ENCODE assay signal across 12 cellular contexts in genomic region chr20:20690676-20691476, GRCh38. TPM values are rescaled to one million over a fixed set of nuclear protein-coding genes. Genes with fewer than 3 reads are reported as not detected.
A peak's percentile ranks its signal among the peaks of the same experiment; 100 is the strongest.
DNase-seq lines count a peak whose midpoint lies in the region; ATAC-seq, FAIRE-seq and TF ChIP-seq lines count a peak whose summit lies in the region.
"Had no signal": no experiment of that assay in that cellular context is flagged by ENCODE, and none has a peak within 500 bp of the region (broad histone marks: within the 10 kb centered on the region; RNA-seq: fewer than 3 reads in every experiment).

No MANE protein-coding gene starts in this region.

- H3F3A ChIP-seq in GM23248 (ENCODE audit: insufficient read depth): no peaks in the 10 kb centered on the region

- H3K36me3 ChIP-seq in K562 (ENCODE audit: control insufficient read depth, insufficient read depth, low read length) (no peaks in the 10 kb centered on the region), GM23248 (ENCODE audit: low read depth) (no peaks in the 10 kb centered on the region)

- 0% methylated on average over 7 of the region's 8 CpGs for WGBS in K562 (ENCODE audit: insufficient coverage, low coverage, missing lambda C conversion rate)
- WGBS in GM23248 (ENCODE audit: low coverage in 1 of 2, low lambda C conversion rate in 2 of 2, missing lambda C conversion rate in 2 of 2), 2 experiments: 85 to 90% methylated on average over 8 of the region's 8 CpGs

- POLR2A ChIA-PET in K562 (lab: Yijun Ruan, JAX) (no interaction called here), WTC11 (lab: Charles Lee) (no interaction called here)

- intact Hi-C loops in K562 (cut with micrococcal nuclease): no loop called here

- H3K4me1 Mint-ChIP-seq in WTC11: peaks cover 12% of the 10 kb centered on the region

- H3K9ac ChIP-seq in K562 (ENCODE audit: insufficient read depth in 1 of 2, low read depth in 2 of 2, low read length in 2 of 2) (no peak overlapping the region), GM23248 (no peak overlapping the region)

- H3K79me2 ChIP-seq in K562 (ENCODE audit: control insufficient read depth, insufficient read depth, low read length) (no peaks in the 10 kb centered on the region), GM23248 (ENCODE audit: insufficient read depth) (no peaks in the 10 kb centered on the region)

- CTCF ChIA-PET in K562 (lab: Yijun Ruan, JAX; ENCODE audit: low intra/inter-chr PET ratio) (no interaction called here), WTC11 (lab: Charles Lee) (interaction anchor here (0.6 kb wide), 2 partner anchors 530 to 1076 kb away, joined by 3 to 4 read pairs; no protein-coding TSS in a partner anchor)

- H3K4me1 ChIP-seq in K562 (replicated peaks in 1 of 2; ENCODE audit: control insufficient read depth in 2 of 2, insufficient read depth in 2 of 2, low read length in 2 of 2) (no peaks in the 10 kb centered on the region), GM23248 (ENCODE audit: insufficient read depth) (no peaks in the 10 kb centered on the region)

- H3K4me3 Mint-ChIP-seq in WTC11: no peak overlapping the region
- H3K4me3 Mint-ChIP-seq: activated T-helper 17 cell treated with anti-CD3 and anti-CD28 coated beads, Interleukin-2, amount 50 U/mL, for 72 hours had no signal

- no peak for TF ChIP-seq CTCF in K562 (IDR thresholded peaks at IDR 0.05 in 2 of 3, conservative IDR thresholded peaks at IDR 0.05 in 1 of 3; ENCODE audit: insufficient read depth in 2 of 3, low read depth in 1 of 3, low read length in 3 of 3)
- TF ChIP-seq CTCF in WTC11 (IDR thresholded peaks at IDR 0.05): no peak
- TF ChIP-seq CTCF in coronary artery (IDR thresholded peaks at IDR 0.05): no peak

- H3K27ac Mint-ChIP-seq in WTC11: no peak overlapping the region
- H3K27ac Mint-ChIP-seq: activated T-helper 17 cell treated with anti-CD3 and anti-CD28 coated beads, Interleukin-2, amount 50 U/mL, for 72 hours had no signal

- no peaks in the 10 kb centered on the region for H3K9me3 Mint-ChIP-seq in WTC11
- H3K9me3 Mint-ChIP-seq: activated T-helper 17 cell treated with anti-CD3 and anti-CD28 coated beads, Interleukin-2, amount 50 U/mL, for 72 hours had no signal

- no TSS peak for BruUV-seq in K562 (replicated peaks; lab: Mats Ljungman, UMichigan)

- no peaks in the 10 kb centered on the region for H4K20me1 ChIP-seq in K562 (replicated peaks; ENCODE audit: control insufficient read depth, insufficient read depth, low read length)
- no peaks in the 10 kb centered on the region for H4K20me1 ChIP-seq in GM23248 (ENCODE audit: insufficient read depth)

- TF ChIP-seq EP300 in K562 (IDR thresholded peaks at IDR 0.05; ENCODE audit: low read length): no peak

- TF ChIP-seq POLR2A in K562 (conservative IDR thresholded peaks at IDR 0.05): no peak

- H3K27me3 ChIP-seq in K562 (ENCODE audit: control insufficient read depth in 2 of 2, insufficient read depth in 2 of 2, low read length in 2 of 2): no peaks in the 10 kb centered on the region; a peak in 1 of 5 replicates
- H3K27me3 ChIP-seq in GM23248 (replicated peaks; ENCODE audit: insufficient read depth): no peaks in the 10 kb centered on the region

- in situ Hi-C loops in K562 (cut with MboI): no loop called here
- in situ Hi-C loops in GM23248 (cut with MboI): no loop called here

- H3K4me2 ChIP-seq in K562 (ENCODE audit: insufficient read depth, low read length): no peak overlapping the region
- no peak overlapping the region for H3K4me2 ChIP-seq in GM23248 (ENCODE audit: unreplicated experiment)

- FAIRE-seq in K562 (lab: Jason Lieb, UNC): no peak
- FAIRE-seq: islet of Langerhans had no signal

- DNase-seq in K562 (ENCODE audit: extremely low read depth in 1 of 4, low spot score in 3 of 4) (no peak), WTC11 (ENCODE audit: low spot score) (no peak), DMS79 treated with DMSO at 0.1 percent for 48 hours (lab: John Stamatoyannopoulos, UW) (no peak), coronary artery (ENCODE audit: low spot score) (no peak), GM23248 (no peak)
- DNase-seq: H7, NCI-H187 had no signal

- no peaks in the 10 kb centered on the region for H3K27me3 Mint-ChIP-seq in WTC11 (ENCODE audit: low read depth)
- H3K27me3 Mint-ChIP-seq: activated T-helper 17 cell treated with anti-CD3 and anti-CD28 coated beads, Interleukin-2, amount 50 U/mL, for 72 hours had no signal

- TF ChIP-seq RAD21 in K562 (CRISPR knock-in tag; conservative IDR thresholded peaks at IDR 0.05 in 1 of 2, IDR thresholded peaks at IDR 0.05 in 1 of 2): no peak

- no peaks in the 10 kb centered on the region for H3K9me2 ChIP-seq in GM23248 (ENCODE audit: insufficient read depth)

- no peaks in the 10 kb centered on the region for H3K36me3 Mint-ChIP-seq in WTC11

- H2AFZ ChIP-seq in K562 (ENCODE audit: low read depth, low read length) (no peak overlapping the region), GM23248 (no peak overlapping the region)

- ATAC-seq in GM18508 (IDR thresholded peaks at IDR 0.05; ENCODE audit: insufficient read depth, unreplicated experiment) (peak; percentile 70), GM21576 (IDR thresholded peaks at IDR 0.05; ENCODE audit: unreplicated experiment) (peak; percentile 68), HG03432 (IDR thresholded peaks at IDR 0.05; ENCODE audit: unreplicated experiment) (peak; percentile 88), K562 (no peak), WTC11 (no peak)
- ATAC-seq: activated T-helper 17 cell treated with anti-CD3 and anti-CD28 coated beads, Interleukin-2, amount 50 U/mL, for 72 hours had no signal

- H3K27ac ChIP-seq in K562 (ENCODE audit: extremely low read depth, low read depth, low read length) (no peak overlapping the region), coronary artery (no peak overlapping the region), GM23248 (no peak overlapping the region)

- no peaks in the 10 kb centered on the region for H3K9me1 ChIP-seq in K562 (ENCODE audit: control insufficient read depth, insufficient read depth, low read length)

- no peaks in the 10 kb centered on the region for H3K9me3 ChIP-seq in K562 (replicated peaks; ENCODE audit: control insufficient read depth, insufficient read depth, low read depth, low read length)
- H3K9me3 ChIP-seq in GM23248 (ENCODE audit: low read depth): no peaks in the 10 kb centered on the region

- H3K4me3 ChIP-seq in K562 (no peak overlapping the region), coronary artery (no peak overlapping the region), GM23248 (no peak overlapping the region)

TF ChIP-seq in K562, 482 proteins besides CTCF, POLR2A, EP300 and RAD21 (continues in another document):
- TF ChIP-seq NEUROD1 (IDR thresholded peaks at IDR 0.05; ENCODE audit: borderline replicate concordance, low read depth, low read length, partially characterized antibody) (no peak), GTF2B (IDR thresholded peaks at IDR 0.05; ENCODE audit: extremely low read depth, insufficient read length) (no peak), CEBPB (tag; IDR thresholded peaks at IDR 0.05) (peak; percentile 40), PYGO2 (tag; IDR thresholded peaks at IDR 0.05) (no peak), CREM (IDR thresholded peaks at IDR 0.05; ENCODE audit: low read depth) (no peak)

TF ChIP-seq in WTC11, 78 proteins besides CTCF, POLR2A, EP300 and RAD21 (continues in another document):
- no peak for TF ChIP-seq PRDM15 (CRISPR knock-in tag; IDR thresholded peaks at IDR 0.05)

RNA-seq across cellular contexts. Expression of gene RALGAPA2, which starts 21.6 kb away (rescaled TPM):
- total RNA-seq in K562 (2011; cell fraction: chromatin; rRNA removed; ENCODE audit: low replicate concordance): 4.5 and 13.9 TPM in 2 replicates
- 3.2 and 3.8 TPM in 2 replicates for total RNA-seq in K562 (2011; cell fraction: nucleolus; rRNA removed)
- total RNA-seq in K562 (2011; cell fraction: nucleoplasm; rRNA removed): 5.8 and 6.6 TPM in 2 replicates
- total RNA-seq in K562 (2014; rRNA removed) (1.2 and 1.6 TPM in 2 replicates), K562 (2014; rRNA removed; fragmentation: Illumina TruSeq; extraction: Trizol) (1.5 and 2.1 TPM in 2 replicates), K562 (2015; rRNA removed; fragmentation: Illumina TruSeq; extraction: Trizol) (1.4 and 1.6 TPM in 2 replicates), K562 (2021) (2.3 and 2.7 TPM in 2 replicates), WTC11 (2021) (18.2 to 20.6 TPM (median 18.6 TPM) in 3 replicates)
- polyA plus RNA-seq in K562 (2011; rRNA removed) (1.7 and 2.0 TPM in 2 replicates), K562 (2014; fragmentation: Illumina TruSeq; extraction: Trizol) (1.6 and 2.4 TPM in 2 replicates), K562 (2014; fragmentation: Nextera tagmentation; extraction: Ambion mirVana) (under 1 TPM; 0.35 to 0.42 TPM), K562 (2014; rRNA removed) (1.2 TPM in 2 replicates), GM23248 (2016; fragmentation: Nextera tagmentation; extraction: Ambion mirVana) (0.90 and 1.3 TPM in 2 replicates)
- polyA plus RNA-seq in K562 (2011; cell fraction: cytosol; rRNA removed): 0.75 and 1.5 TPM in 2 replicates
- 4.6 and 5.6 TPM in 2 replicates for polyA plus RNA-seq in K562 (2011; cell fraction: nucleus; rRNA removed)
- 1.1 and 2.3 TPM in 2 replicates for polyA plus RNA-seq in K562 (2012)
- 4.7 and 6.6 TPM in 2 replicates for polyA minus RNA-seq in K562 (2011; rRNA and poly(A)+ RNA removed)
- 1.5 and 3.2 TPM in 2 replicates for polyA minus RNA-seq in K562 (2011; cell fraction: cytosol; rRNA and poly(A)+ RNA removed)
- 7.3 and 16.2 TPM in 2 replicates for polyA minus RNA-seq in K562 (2011; cell fraction: nucleus; rRNA and poly(A)+ RNA removed)
- 2.6 and 3.8 TPM in 2 replicates for total RNA-seq in GM23248 (2014; rRNA removed; shearing (Covaris generic))

Comparison
In these comparisons a context has a peak if more than half of its experiments do, and no peak if none do; other contexts are left out.
1. ATAC-seq: peak in GM18508 (single experiment), GM21576 (single experiment) and HG03432 (single experiment); none in K562 (single experiment) and WTC11 (single experiment).